Comparison of ENCODE assay signal across 8 cellular contexts in genomic region chr4:73620115-73620792, GRCh38. TPM values are rescaled to one million over a fixed set of nuclear protein-coding genes. Genes with fewer than 3 reads are reported as not detected.
DNase-seq lines count a peak whose midpoint lies in the region; ATAC-seq, FAIRE-seq and TF ChIP-seq lines count a peak whose summit lies in the region.

RASSF6 (minus strand) TSS chr4:73620436; CDS start chr4:73611795, 8,641 bp downstream.

- H3K4me3 Mint-ChIP-seq in Caco-2 (ENCODE audit: unreplicated experiment) (peak within 1 kb of the TSS; percentile 82), mesothelial cell of epicardium (peak within 1 kb of the TSS; percentile 75)

- H3K27me3 Mint-ChIP-seq in Caco-2 (ENCODE audit: insufficient read depth, unreplicated experiment) (no peaks in the 10 kb centered on the region), mesothelial cell of epicardium (ENCODE audit: low read depth) (peaks cover 2% of the 10 kb centered on the region)

- TF ChIP-seq POLR2A in breast epithelium (IDR thresholded peaks at IDR 0.05): no peak

- H3K36me3 ChIP-seq in Caco-2 (ENCODE audit: control insufficient read depth, insufficient read depth, low read length) (no peaks in the 10 kb centered on the region), breast epithelium (no peaks in the 10 kb centered on the region)

- FAIRE-seq in GM19239 (lab: Jason Lieb, UNC): peak; percentile 96

- intact Hi-C loops in Caco-2 (cut with micrococcal nuclease; ENCODE audit: unreplicated experiment) (loop anchor here (1.0 to 2.0 kb wide), 2 partner anchors 13 to 21 kb away; no protein-coding TSS in a partner anchor), breast epithelium (cut with DNase I; ENCODE audit: low total_unique reads) (no loop called here)

- POLR2A ChIA-PET in Caco-2 (lab: Charles Lee): no interaction called here

- peak within 1 kb of the TSS; percentile 66 to 75 for H3K27ac ChIP-seq in breast epithelium

- no peaks in the 10 kb centered on the region for H3K36me3 Mint-ChIP-seq in Caco-2 (ENCODE audit: insufficient read depth, unreplicated experiment)
- H3K36me3 Mint-ChIP-seq in mesothelial cell of epicardium: no peaks in the 10 kb centered on the region

- DNase-seq in Caco-2 (peak; percentile 92 to 94), GM19239 (ENCODE audit: insufficient read length, low spot score) (no peak), NCI-H748 (lab: John Stamatoyannopoulos, UW; ENCODE audit: unreplicated experiment) (peak; percentile 91), breast epithelium (ENCODE audit: low spot score in 2 of 2) (peak in 1 of 2 donors; percentile 73), mesothelial cell of epicardium (ENCODE audit: low spot score in 2 of 2, unreplicated experiment in 2 of 2) (peak in 1 of 2 experiments; percentile 58), NCI-H1930 (lab: John Stamatoyannopoulos, UW) (no peak), cortex of kidney (lab: John Stamatoyannopoulos, UW) (no peak)

- ATAC-seq in HG03175 (IDR thresholded peaks at IDR 0.05; ENCODE audit: unreplicated experiment): peak; percentile 86

- no peaks in the 10 kb centered on the region for H3K9me3 Mint-ChIP-seq in Caco-2 (ENCODE audit: unreplicated experiment)
- no peaks in the 10 kb centered on the region for H3K9me3 Mint-ChIP-seq in mesothelial cell of epicardium

- peak within 1 kb of the TSS; percentile 54 for H3K4me3 ChIP-seq in Caco-2 (ENCODE audit: low read depth, low read length)
- H3K4me3 ChIP-seq in breast epithelium: peak within 1 kb of the TSS in 2 of 3 donors; percentile 52 to 64

- H3K4me1 ChIP-seq in Caco-2 (no peaks in the 10 kb centered on the region), breast epithelium (no peaks in the 10 kb centered on the region)

- TF ChIP-seq CTCF in Caco-2 (IDR thresholded peaks at IDR 0.05; ENCODE audit: insufficient read depth in 1 of 2, low read depth in 1 of 2, low read length in 1 of 2, severe bottlenecking in 1 of 2, unreplicated experiment in 1 of 2) (peak in 1 of 2 experiments; percentile 6), breast epithelium (IDR thresholded peaks at IDR 0.05) (no peak), mesothelial cell of epicardium (IDR thresholded peaks at IDR 0.05; ENCODE audit: unreplicated experiment) (no peak)

- CTCF ChIA-PET in Caco-2 (lab: Charles Lee): interaction anchor here (0.6 to 1.5 kb wide), 5 partner anchors 8 to 47 kb away, joined by 3 to 8 read pairs (median 4); no protein-coding TSS in a partner anchor

- H3K4me1 Mint-ChIP-seq in Caco-2 (ENCODE audit: low read depth, unreplicated experiment) (no peaks in the 10 kb centered on the region), mesothelial cell of epicardium (peaks cover 17% of the 10 kb centered on the region)

- H3K9me3 ChIP-seq in Caco-2: no peaks in the 10 kb centered on the region
- H3K9me3 ChIP-seq in breast epithelium: no peaks in the 10 kb centered on the region

- no TSS peak for BruUV-seq in Caco-2 (replicated peaks; lab: Mats Ljungman, UMichigan)

- peak within 1 kb of the TSS; percentile 79 for H3K27ac Mint-ChIP-seq in Caco-2 (ENCODE audit: unreplicated experiment)
- H3K27ac Mint-ChIP-seq in mesothelial cell of epicardium: peak within 1 kb of the TSS; percentile 90

- no peaks in the 10 kb centered on the region for H3K27me3 ChIP-seq in Caco-2 (replicated peaks; ENCODE audit: control insufficient read depth, insufficient read depth, low read length)
- no peaks in the 10 kb centered on the region for H3K27me3 ChIP-seq in breast epithelium

RNA-seq across cellular contexts. Expression of gene RASSF6, which starts in this region (rescaled TPM):
- total RNA-seq in Caco-2 (2022) (2.4 and 2.9 TPM in 2 replicates), breast epithelium (10 to 100 TPM in 1 of 3 donors, 1 to 10 TPM in 1, not detected in 1; 4.6 to 11.7 TPM), mesothelial cell of epicardium (1.3 to 1.8 TPM (median 1.5 TPM) in 3 replicates)

Comparison
In these comparisons a context has a peak if more than half of its experiments do, and no peak if none do; other contexts are left out.
1. DNase-seq: peak in Caco-2 (2 of 2) and NCI-H748 (single experiment); none in GM19239 (single experiment), NCI-H1930 (0 of 2) and cortex of kidney (single experiment).